Comparison of ENCODE assay signal across 21 cellular contexts in genomic region chr2:223619486-223620129, GRCh38. TPM values are rescaled to one million over a fixed set of nuclear protein-coding genes. Genes with fewer than 3 reads are reported as not detected.
A peak's percentile ranks its signal among the peaks of the same experiment; 100 is the strongest.
DNase-seq lines count a peak whose midpoint lies in the region; ATAC-seq and TF ChIP-seq lines count a peak whose summit lies in the region.
"Had no signal": no experiment of that assay in that cellular context is flagged by ENCODE, and none has a peak within 500 bp of the region (broad histone marks: within the 10 kb centered on the region; RNA-seq: fewer than 3 reads in every experiment).

No MANE protein-coding gene starts in this region.

- DNase-seq in ELF-1 (ENCODE audit: low read depth, low spot score) = peak; percentile 40
- peak; percentile 61 for DNase-seq in epithelial cell of esophagus (ENCODE audit: low read depth)
- no peak for DNase-seq in neural progenitor cell (ENCODE audit: low spot score)
- no peak for DNase-seq in NCI-H187 treated with DMSO at 0.1 percent for 48 hours (lab: John Stamatoyannopoulos, UW)
- no peak for DNase-seq in WTC11 (ENCODE audit: low spot score)
- DNase-seq: CD8-positive, alpha-beta memory T cell; EL; H9; NCI-H1105; NCI-H1694 treated with DMSO at 0.1 percent for 48 hours; NCI-H2171; NCI-H446 treated with DMSO at 0.1 percent for 48 hours; Peyer's patch; T-helper 1 cell had no signal

- peaks cover 4% of the 10 kb centered on the region; the same call in 1 of the 2 replicates for H3K9me3 ChIP-seq in BLaER1
- H3K9me3 ChIP-seq in neural progenitor cell (ENCODE audit: low read depth) = no peaks in the 10 kb centered on the region
- H3K9me3 ChIP-seq: Peyer's patch had no signal

- CTCF ChIA-PET in WTC11 (lab: Charles Lee) = interaction anchor here (0.7 kb wide), 1 partner anchor 72 kb away, joined by 3 read pairs; no protein-coding TSS in a partner anchor

- H2AFZ ChIP-seq in neural progenitor cell (replicated peaks) = no peak overlapping the region

- no peak overlapping the region for H3K27ac ChIP-seq in BLaER1
- H3K27ac ChIP-seq in neural progenitor cell = no peak overlapping the region
- H3K27ac ChIP-seq: HL-60, Peyer's patch, SK-N-MC had no signal

- H3K36me3 ChIP-seq in BLaER1 (no peaks in the 10 kb centered on the region), neural progenitor cell (no peaks in the 10 kb centered on the region)
- H3K36me3 ChIP-seq: Peyer's patch had no signal

- H3K4me3 Mint-ChIP-seq in neural progenitor cell = no peak overlapping the region
- H3K4me3 Mint-ChIP-seq in WTC11 = no peak overlapping the region
- H3K4me3 Mint-ChIP-seq: B cell; CD8-positive, alpha-beta memory T cell; IgD-negative memory B cell had no signal

- H3K27me3 Mint-ChIP-seq in neural progenitor cell (ENCODE audit: insufficient read depth, low read depth) = peaks cover 19% of the 10 kb centered on the region
- H3K27me3 Mint-ChIP-seq in WTC11 (ENCODE audit: low read depth) = peaks cover 99% of the 10 kb centered on the region

- peaks cover 2% of the 10 kb centered on the region for H3K9me3 Mint-ChIP-seq in neural progenitor cell
- no peaks in the 10 kb centered on the region for H3K9me3 Mint-ChIP-seq in WTC11
- H3K9me3 Mint-ChIP-seq: CD8-positive, alpha-beta memory T cell had no signal

- POLR2A ChIA-PET in WTC11 (lab: Charles Lee) = no interaction called here

- H4K20me1 ChIP-seq in BLaER1 (no peaks in the 10 kb centered on the region), neural progenitor cell (ENCODE audit: low read depth) (peaks cover 17% of the 10 kb centered on the region)

- H3K79me2 ChIP-seq in neural progenitor cell (ENCODE audit: low read depth) = no peaks in the 10 kb centered on the region

- ATAC-seq in WTC11 (no peak), HG03520 (IDR thresholded peaks at IDR 0.05; ENCODE audit: unreplicated experiment) (no peak)
- ATAC-seq: Right ventricle myocardium inferior had no signal

- H3K4me1 Mint-ChIP-seq in neural progenitor cell (peaks cover 56% of the 10 kb centered on the region), WTC11 (peaks cover 23% of the 10 kb centered on the region)
- H3K4me1 Mint-ChIP-seq: B cell; CD8-positive, alpha-beta memory T cell; IgD-negative memory B cell had no signal

- no peak for TF ChIP-seq CTCF in epithelial cell of esophagus (IDR thresholded peaks at IDR 0.05; ENCODE audit: insufficient read depth, low read depth, low read length, missing control alignments)
- no peak for TF ChIP-seq CTCF in neural progenitor cell (IDR thresholded peaks at IDR 0.05)
- no peak for TF ChIP-seq CTCF in WTC11 (IDR thresholded peaks at IDR 0.05)

- H3K4me3 ChIP-seq in BLaER1 (no peak overlapping the region), epithelial cell of esophagus (ENCODE audit: low read length) (no peak overlapping the region), neural progenitor cell (no peak overlapping the region)
- H3K4me3 ChIP-seq: Peyer's patch, SK-N-MC had no signal

- H3F3A ChIP-seq in neural progenitor cell (ENCODE audit: low read depth) = peaks cover 21% of the 10 kb centered on the region

- no peaks in the 10 kb centered on the region for H3K27me3 ChIP-seq in BLaER1
- peaks cover 99% of the 10 kb centered on the region for H3K27me3 ChIP-seq in neural progenitor cell
- H3K27me3 ChIP-seq: Peyer's patch had no signal

- no peaks in the 10 kb centered on the region for H3K36me3 Mint-ChIP-seq in neural progenitor cell
- no peaks in the 10 kb centered on the region for H3K36me3 Mint-ChIP-seq in WTC11
- H3K36me3 Mint-ChIP-seq: CD8-positive, alpha-beta memory T cell; IgD-negative memory B cell had no signal

- H3K27ac Mint-ChIP-seq in neural progenitor cell = no peak overlapping the region
- H3K27ac Mint-ChIP-seq in WTC11 = no peak overlapping the region
- H3K27ac Mint-ChIP-seq: B cell; CD8-positive, alpha-beta memory T cell; H9; IgD-negative memory B cell had no signal

- H3K4me1 ChIP-seq in BLaER1 = peaks cover 63% of the 10 kb centered on the region
- H3K4me1 ChIP-seq in neural progenitor cell = peaks cover 26% of the 10 kb centered on the region
- H3K4me1 ChIP-seq: Peyer's patch had no signal

- H3K4me2 ChIP-seq in BLaER1 (peak overlapping the region; percentile 47), neural progenitor cell (peak overlapping the region; percentile 70)

- H3K9ac ChIP-seq in BLaER1 (no peak overlapping the region), neural progenitor cell (no peak overlapping the region)

TF ChIP-seq in WTC11, 78 proteins besides CTCF, POLR2A, EP300 and RAD21:
- TF ChIP-seq, protein P1, sequence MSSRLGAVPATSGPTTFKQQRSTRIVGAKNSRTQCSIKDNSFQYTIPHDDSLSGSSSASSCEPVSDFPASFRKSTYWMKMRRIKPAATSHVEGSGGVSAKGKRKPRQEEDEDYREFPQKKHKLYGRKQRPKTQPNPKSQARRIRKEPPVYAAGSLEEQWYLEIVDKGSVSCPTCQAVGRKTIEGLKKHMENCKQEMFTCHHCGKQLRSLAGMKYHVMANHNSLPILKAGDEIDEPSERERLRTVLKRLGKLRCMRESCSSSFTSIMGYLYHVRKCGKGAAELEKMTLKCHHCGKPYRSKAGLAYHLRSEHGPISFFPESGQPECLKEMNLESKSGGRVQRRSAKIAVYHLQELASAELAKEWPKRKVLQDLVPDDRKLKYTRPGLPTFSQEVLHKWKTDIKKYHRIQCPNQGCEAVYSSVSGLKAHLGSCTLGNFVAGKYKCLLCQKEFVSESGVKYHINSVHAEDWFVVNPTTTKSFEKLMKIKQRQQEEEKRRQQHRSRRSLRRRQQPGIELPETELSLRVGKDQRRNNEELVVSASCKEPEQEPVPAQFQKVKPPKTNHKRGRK (CRISPR knock-in tag; IDR thresholded peaks at IDR 0.05; ENCODE audit: borderline replicate concordance) = no peak
- TF ChIP-seq ATF1 (CRISPR knock-in tag; IDR thresholded peaks at IDR 0.05) = no peak
- no peak for TF ChIP-seq NR1H2 (CRISPR knock-in tag; IDR thresholded peaks at IDR 0.05)
- TF ChIP-seq, protein P2, sequence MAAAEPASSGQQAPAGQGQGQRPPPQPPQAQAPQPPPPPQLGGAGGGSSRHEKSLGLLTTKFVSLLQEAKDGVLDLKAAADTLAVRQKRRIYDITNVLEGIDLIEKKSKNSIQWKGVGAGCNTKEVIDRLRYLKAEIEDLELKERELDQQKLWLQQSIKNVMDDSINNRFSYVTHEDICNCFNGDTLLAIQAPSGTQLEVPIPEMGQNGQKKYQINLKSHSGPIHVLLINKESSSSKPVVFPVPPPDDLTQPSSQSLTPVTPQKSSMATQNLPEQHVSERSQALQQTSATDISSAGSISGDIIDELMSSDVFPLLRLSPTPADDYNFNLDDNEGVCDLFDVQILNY (CRISPR knock-in tag; IDR thresholded peaks at IDR 0.05) = no peak
- TF ChIP-seq ZNF232 (CRISPR knock-in tag; IDR thresholded peaks at IDR 0.05) = no peak
- no peak for TF ChIP-seq KAT7 (CRISPR knock-in tag; IDR thresholded peaks at IDR 0.05; ENCODE audit: borderline replicate concordance)
- TF ChIP-seq RORB (CRISPR knock-in tag; IDR thresholded peaks at IDR 0.05) = no peak

RNA-seq across cellular contexts. Expression of gene SCG2, which starts 17.4 kb away (rescaled TPM):
- 0.04 and 0.25 TPM in 2 replicates for total RNA-seq in neural progenitor cell (ENCODE audit: low replicate concordance)
- total RNA-seq in WTC11 (2021) = 0.07 to 0.23 TPM (median 0.11 TPM) in 3 replicates
- total RNA-seq: CD8-positive, alpha-beta memory T cell; Right ventricle myocardium inferior had no signal

Comparison
In these comparisons a context has a peak if more than half of its experiments do, and no peak if none do; other contexts are left out.
1. DNase-seq: peak in ELF-1 (single experiment) and epithelial cell of esophagus (single experiment); none in neural progenitor cell (single experiment), NCI-H187 treated with DMSO at 0.1 percent for 48 hours (single experiment) and WTC11 (single experiment).